ENCODE assay signal across 8 cellular contexts in genomic region chr19:40221858-40222619, GRCh38.
A peak's percentile ranks its signal among the peaks of the same experiment; 100 is the strongest.
DNase-seq lines count a peak whose midpoint lies in the region; ATAC-seq and TF ChIP-seq lines count a peak whose summit lies in the region.

No MANE protein-coding gene starts in this region.

- TF ChIP-seq CTCF in AG09319 (IDR thresholded peaks at IDR 0.05; ENCODE audit: low read depth, low read length): peak; percentile 80
- peak; percentile 77 for TF ChIP-seq CTCF in WI38 (IDR thresholded peaks at IDR 0.05; ENCODE audit: low read depth, low read length)

- peak; percentile 73 for DNase-seq in AG09319 (ENCODE audit: extremely low read depth, low read depth)
- DNase-seq in HCEC 1CT: peak; percentile 74
- DNase-seq in NCI-H345 (lab: John Stamatoyannopoulos, UW): peak; percentile 85
- peak; percentile 85 to 90 for DNase-seq in T47D (ENCODE audit: low read depth in 1 of 2, low spot score in 1 of 2)
- peak; percentile 98 for DNase-seq in inferior parietal cortex (ENCODE audit: extremely low spot score)
- peak; percentile 51 to 61 for DNase-seq in stimulated activated CD4-positive, alpha-beta T cell treated with anti-CD3 and anti-CD28 coated beads, Interleukin-15, amount 100 ng/mL, for 48 hours (ENCODE audit: low read depth in 2 of 2)

- in situ Hi-C loops in T47D (cut with HindIII; ENCODE audit: low pct_unique_long_range_greater_than_20kb, low sequenced_read_pairs): no loop called here

- no peak overlapping the region for H3K4me3 ChIP-seq in WI38 (ENCODE audit: low read depth, low read length)

- ATAC-seq in GM18858 (IDR thresholded peaks at IDR 0.05; ENCODE audit: unreplicated experiment): no peak
